Comparison of ENCODE assay signal across 1 cellular context in genomic region chr1:31306278-31306677, GRCh38.
TF ChIP-seq lines count a peak whose summit lies in the region.

No MANE protein-coding gene starts in this region.

TF ChIP-seq in GM12878, 131 proteins besides CTCF, POLR2A, EP300 and RAD21 (continued from another document):
- TF ChIP-seq, protein P1, sequence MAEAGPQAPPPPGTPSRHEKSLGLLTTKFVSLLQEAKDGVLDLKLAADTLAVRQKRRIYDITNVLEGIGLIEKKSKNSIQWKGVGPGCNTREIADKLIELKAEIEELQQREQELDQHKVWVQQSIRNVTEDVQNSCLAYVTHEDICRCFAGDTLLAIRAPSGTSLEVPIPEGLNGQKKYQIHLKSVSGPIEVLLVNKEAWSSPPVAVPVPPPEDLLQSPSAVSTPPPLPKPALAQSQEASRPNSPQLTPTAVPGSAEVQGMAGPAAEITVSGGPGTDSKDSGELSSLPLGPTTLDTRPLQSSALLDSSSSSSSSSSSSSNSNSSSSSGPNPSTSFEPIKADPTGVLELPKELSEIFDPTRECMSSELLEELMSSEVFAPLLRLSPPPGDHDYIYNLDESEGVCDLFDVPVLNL (IDR thresholded peaks at IDR 0.05; ENCODE audit: low read depth, low read length): no peak
- no peak for TF ChIP-seq BRCA1 (IDR thresholded peaks at IDR 0.05; ENCODE audit: low read depth, low read length)
- no peak for TF ChIP-seq BCLAF1 (IDR thresholded peaks at IDR 0.05)
- TF ChIP-seq SPI1 (IDR thresholded peaks at IDR 0.05; ENCODE audit: borderline replicate concordance, insufficient read depth, low read depth, low read length): no peak
- TF ChIP-seq MYC (IDR thresholded peaks at IDR 0.05; ENCODE audit: insufficient read depth, insufficient read length, insufficient replicate concordance, low read length, severe bottlenecking): no peak
- no peak for TF ChIP-seq ZNF207 (IDR thresholded peaks at IDR 0.05; ENCODE audit: borderline replicate concordance)
- TF ChIP-seq EED (IDR thresholded peaks at IDR 0.05; ENCODE audit: low read depth): no peak
